Comparison of ENCODE assay signal across 25 cellular contexts in the genomic region with DNA sequence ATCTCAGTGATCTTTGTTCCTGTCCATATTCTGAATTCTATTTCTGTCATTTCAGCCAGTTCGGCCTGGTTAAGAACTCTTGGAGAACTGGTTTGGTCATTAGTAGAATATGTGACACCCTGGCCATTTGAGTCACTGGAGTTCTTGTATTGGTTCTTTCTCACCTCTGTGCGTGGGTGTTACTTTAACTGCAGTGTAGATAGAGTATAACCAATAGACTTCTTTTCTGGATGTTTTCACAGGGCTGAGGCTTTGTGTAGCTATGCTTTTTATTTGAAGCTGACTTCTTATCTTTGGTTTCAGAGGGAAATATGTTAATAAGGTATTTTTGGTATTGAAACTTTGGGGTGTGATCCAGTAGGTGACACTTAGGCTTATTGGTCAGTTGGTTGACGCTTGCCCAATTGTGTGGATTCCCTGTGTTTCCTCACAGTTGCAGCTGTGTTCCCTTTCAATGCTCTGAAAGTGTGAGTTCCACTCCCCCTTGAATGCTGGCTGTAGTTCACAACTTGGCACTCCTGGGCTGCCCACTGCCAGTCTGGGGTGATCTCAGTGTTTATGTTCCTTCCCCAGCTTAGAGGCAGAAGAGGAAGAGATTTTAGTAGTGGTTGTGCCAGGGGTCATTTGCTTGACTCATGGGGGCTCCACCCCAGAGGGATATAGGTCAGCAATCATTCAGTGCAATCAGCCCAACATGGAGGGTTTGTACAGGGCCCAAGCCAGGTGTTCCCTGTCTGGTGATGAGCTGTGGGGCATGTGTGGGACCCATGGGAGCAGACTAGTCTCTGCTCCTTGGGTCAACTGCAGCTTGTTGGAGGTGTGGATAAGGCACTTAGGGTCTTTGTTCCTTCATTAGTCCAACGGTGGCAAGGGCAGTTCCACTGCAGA. TPM values are rescaled to one million over a fixed set of nuclear protein-coding genes. Genes with fewer than 3 reads are reported as not detected.
"Had no signal": no experiment of that assay in that cellular context is flagged by ENCODE, and none has a peak within 500 bp of the region (broad histone marks: within the 10 kb centered on the region; RNA-seq: fewer than 3 reads in every experiment).

No MANE protein-coding gene starts in this region.

- H3K27ac ChIP-seq: body of pancreas, esophagus muscularis mucosa, foreskin keratinocyte, lower lobe of right lung, neutrophil, ovary, prostate gland, spleen, thoracic aorta, upper lobe of left lung had no signal

- H3K27me3 Mint-ChIP-seq: activated B cell treated with CpG ODN at 0.5 μM for 24 hours; activated CD4-positive, alpha-beta memory T cell treated with anti-CD3 and anti-CD28 coated beads for 36 hours; activated CD4-positive, alpha-beta T cell treated with anti-CD3 and anti-CD28 coated beads for 36 hours; naive thymus-derived CD4-positive, alpha-beta T cell had no signal

- H3K4me1 Mint-ChIP-seq: activated B cell treated with CpG ODN at 0.5 μM for 24 hours; activated CD4-positive, alpha-beta T cell treated with anti-CD3 and anti-CD28 coated beads for 36 hours; naive thymus-derived CD4-positive, alpha-beta T cell had no signal

- H3K4me3 Mint-ChIP-seq: activated B cell treated with CpG ODN at 0.5 μM for 24 hours; activated CD4-positive, alpha-beta memory T cell treated with anti-CD3 and anti-CD28 coated beads for 36 hours; activated CD4-positive, alpha-beta T cell treated with anti-CD3 and anti-CD28 coated beads for 36 hours; activated naive CD4-positive, alpha-beta T cell treated with anti-CD3 and anti-CD28 coated beads for 36 hours; activated T-cell treated with anti-CD3 and anti-CD28 coated beads, Interleukin-2, amount 50 U/mL, for 72 hours; naive thymus-derived CD4-positive, alpha-beta T cell had no signal

- H3K9me3 ChIP-seq: body of pancreas, esophagus muscularis mucosa, lower lobe of right lung, neutrophil, ovary, prostate gland, spleen, thoracic aorta, upper lobe of left lung had no signal

- H3K27me3 ChIP-seq: body of pancreas, esophagus muscularis mucosa, foreskin keratinocyte, neutrophil, ovary, spleen, upper lobe of left lung had no signal

- DNase-seq: activated B cell treated with CpG ODN at 0.5 μM for 24 hours; activated CD4-positive, alpha-beta memory T cell treated with anti-CD3 and anti-CD28 coated beads for 36 hours; activated CD4-positive, alpha-beta T cell treated with anti-CD3 and anti-CD28 coated beads for 36 hours; activated effector memory CD4-positive, alpha-beta T cell treated with Interleukin-2 at 50 U/mL for 16 hours; activated naive CD4-positive, alpha-beta T cell treated with anti-CD3 and anti-CD28 coated beads for 36 hours; activated T-cell treated with anti-CD3 and anti-CD28 coated beads, Interleukin-2, amount 50 U/mL, for 72 hours; body of pancreas; dermis blood vessel endothelial cell; effector CD8-positive, alpha-beta T cell; foreskin keratinocyte; kidney; lower lobe of right lung; naive thymus-derived CD4-positive, alpha-beta T cell; ovary; spleen; stimulated activated CD4-positive, alpha-beta T cell treated with anti-CD3 and anti-CD28 coated beads, Interleukin-4, amount 100 ng/mL, for 1 hour; stimulated activated naive CD4-positive, alpha-beta T cell; T-helper 9 cell; upper lobe of left lung had no signal

- ATAC-seq: activated CD4-positive, alpha-beta T cell treated with anti-CD3 and anti-CD28 coated beads for 36 hours; activated T-cell treated with anti-CD3 and anti-CD28 coated beads, Interleukin-2, amount 50 U/mL, for 72 hours; body of pancreas; foreskin keratinocyte; left lobe of liver; naive thymus-derived CD4-positive, alpha-beta T cell had no signal

- H3K36me3 ChIP-seq: lower lobe of right lung, neutrophil, ovary, prostate gland, thoracic aorta, upper lobe of left lung had no signal

- H3K4me3 ChIP-seq: body of pancreas, esophagus muscularis mucosa, lower lobe of right lung, ovary, prostate gland, spleen, thoracic aorta, upper lobe of left lung had no signal

- H3K27ac Mint-ChIP-seq: activated B cell treated with CpG ODN at 0.5 μM for 24 hours; activated CD4-positive, alpha-beta memory T cell treated with anti-CD3 and anti-CD28 coated beads for 36 hours; activated CD4-positive, alpha-beta T cell treated with anti-CD3 and anti-CD28 coated beads for 36 hours; activated naive CD4-positive, alpha-beta T cell treated with anti-CD3 and anti-CD28 coated beads for 36 hours; activated T-cell treated with anti-CD3 and anti-CD28 coated beads, Interleukin-2, amount 50 U/mL, for 72 hours; naive thymus-derived CD4-positive, alpha-beta T cell had no signal

- H3K4me1 ChIP-seq: body of pancreas, esophagus muscularis mucosa, foreskin keratinocyte, lower lobe of right lung, prostate gland, upper lobe of left lung had no signal

- H3K9me3 Mint-ChIP-seq: activated CD4-positive, alpha-beta memory T cell treated with anti-CD3 and anti-CD28 coated beads for 36 hours; activated naive CD4-positive, alpha-beta T cell treated with anti-CD3 and anti-CD28 coated beads for 36 hours had no signal

RNA-seq across cellular contexts. Expression of gene TEK, which starts 34.9 kb away (rescaled TPM):
- total RNA-seq: activated B cell treated with CpG ODN at 0.5 μM for 24 hours; activated CD4-positive, alpha-beta memory T cell treated with anti-CD3 and anti-CD28 coated beads for 36 hours; activated CD4-positive, alpha-beta T cell treated with anti-CD3 and anti-CD28 coated beads for 36 hours; activated naive CD4-positive, alpha-beta T cell treated with anti-CD3 and anti-CD28 coated beads for 36 hours; activated T-cell treated with anti-CD3 and anti-CD28 coated beads, Interleukin-2, amount 50 U/mL, for 72 hours; naive thymus-derived CD4-positive, alpha-beta T cell; T-helper 1 cell treated with Interleukin-12 subunit alpha and Interleukin-12 subunit beta and Interleukin-4 antibody, amounts not matched to agents 30 ng/mL and 1 ng/mL, for 36 hours had no signal
- polyA plus RNA-seq: naive thymus-derived CD4-positive, alpha-beta T cell had no signal
